In the genomic region with DNA sequence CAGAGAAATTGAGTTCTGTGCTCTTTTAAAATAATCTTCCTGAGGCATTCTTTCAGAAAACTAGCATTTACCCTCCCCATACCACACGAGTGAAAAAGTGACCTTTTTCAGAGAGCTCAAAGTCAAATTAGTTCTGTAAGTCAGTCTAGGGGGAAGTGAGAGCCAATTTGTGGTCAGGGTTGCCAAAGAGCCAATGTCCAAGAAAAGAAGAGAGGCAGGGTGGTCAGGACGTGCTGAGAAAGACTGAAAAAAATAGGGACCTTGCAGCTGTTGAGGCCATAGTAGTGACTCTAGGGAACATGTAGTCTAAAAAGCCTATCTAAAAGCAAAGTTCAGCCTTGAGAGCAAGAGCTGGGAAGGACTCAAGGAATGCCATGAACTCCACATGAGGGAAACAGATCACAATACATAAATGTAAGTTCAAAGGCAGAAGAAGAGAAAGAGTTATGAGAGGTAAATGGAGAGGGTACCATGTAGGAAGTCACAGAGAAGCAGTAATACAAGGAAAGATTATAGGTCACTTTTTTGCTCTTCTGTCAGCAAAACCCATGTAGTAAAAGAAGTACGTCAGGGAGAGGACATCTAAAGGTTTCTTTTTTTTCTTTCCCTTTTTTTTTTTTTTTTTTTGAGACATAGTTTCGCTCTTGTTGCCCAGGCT, we compare ENCODE assay signal across 13 cellular contexts.
DNase-seq lines count a peak whose midpoint lies in the region; ATAC-seq lines count a peak whose summit lies in the region.
"Had no signal": no experiment of that assay in that cellular context is flagged by ENCODE, and none has a peak within 500 bp of the region (broad histone marks: within the 10 kb centered on the region; RNA-seq: fewer than 3 reads in every experiment).

No MANE protein-coding gene starts in this region.

- H3K36me3 Mint-ChIP-seq in activated naive CD8-positive, alpha-beta T cell treated with anti-CD3 and anti-CD28 coated beads, Interleukin-2, amount 50 U/mL, for 24 hours (ENCODE audit: low read depth): no peaks in the 10 kb centered on the region

- H3K9me3 Mint-ChIP-seq in activated naive CD8-positive, alpha-beta T cell treated with anti-CD3 and anti-CD28 coated beads, Interleukin-2, amount 50 U/mL, for 24 hours: peaks cover 14% of the 10 kb centered on the region

- no peaks in the 10 kb centered on the region for H3K27me3 Mint-ChIP-seq in activated naive CD8-positive, alpha-beta T cell treated with anti-CD3 and anti-CD28 coated beads, Interleukin-2, amount 50 U/mL, for 24 hours
- H3K27me3 Mint-ChIP-seq: activated CD4-positive, alpha-beta T cell treated with anti-CD3 and anti-CD28 coated beads, Interleukin-2, amount 10 ng/mL, durations not matched to agents 24 days and 14 days had no signal

- intact Hi-C loops in left colon (cut with DNase I, micrococcal nuclease): no loop called here

- H3K27ac Mint-ChIP-seq in activated naive CD8-positive, alpha-beta T cell treated with anti-CD3 and anti-CD28 coated beads, Interleukin-2, amount 50 U/mL, for 24 hours: no peak overlapping the region
- H3K27ac Mint-ChIP-seq: activated CD4-positive, alpha-beta T cell treated with anti-CD3 and anti-CD28 coated beads, Interleukin-2, amount 10 ng/mL, durations not matched to agents 24 days and 14 days had no signal

- ATAC-seq in GM19351 (IDR thresholded peaks at IDR 0.05; ENCODE audit: unreplicated experiment) (peak; percentile 98), HG02763 (IDR thresholded peaks at IDR 0.05; ENCODE audit: unreplicated experiment) (peak; percentile 98), HG03469 (IDR thresholded peaks at IDR 0.05; ENCODE audit: unreplicated experiment) (peak; percentile 86), left colon (no peak)
- no peak for ATAC-seq in activated naive CD8-positive, alpha-beta T cell treated with anti-CD3 and anti-CD28 coated beads, Interleukin-2, amount 50 U/mL, for 24 hours

- H3K4me1 Mint-ChIP-seq in activated naive CD8-positive, alpha-beta T cell treated with anti-CD3 and anti-CD28 coated beads, Interleukin-2, amount 50 U/mL, for 24 hours: no peaks in the 10 kb centered on the region
- H3K4me1 Mint-ChIP-seq: activated CD4-positive, alpha-beta T cell treated with anti-CD3 and anti-CD28 coated beads, Interleukin-2, amount 10 ng/mL, durations not matched to agents 24 days and 14 days had no signal

- no peak overlapping the region for H3K4me3 Mint-ChIP-seq in activated naive CD8-positive, alpha-beta T cell treated with anti-CD3 and anti-CD28 coated beads, Interleukin-2, amount 50 U/mL, for 24 hours
- H3K4me3 Mint-ChIP-seq: activated CD4-positive, alpha-beta T cell treated with anti-CD3 and anti-CD28 coated beads, Interleukin-2, amount 10 ng/mL, durations not matched to agents 24 days and 14 days had no signal

- peak; percentile 31 for DNase-seq in CD1c-positive myeloid dendritic cell (ENCODE audit: extremely low spot score)
- no peak for DNase-seq in NCI-H1694 treated with DMSO at 0.1 percent for 48 hours (lab: John Stamatoyannopoulos, UW)
- DNase-seq in activated naive CD8-positive, alpha-beta T cell treated with anti-CD3 and anti-CD28 coated beads, Interleukin-2, amount 50 U/mL, for 24 hours: no peak
- DNase-seq in left colon: no peak
- DNase-seq in HCEC 1CT: no peak
- DNase-seq: activated CD4-positive, alpha-beta T cell treated with anti-CD3 and anti-CD28 coated beads, Interleukin-2, amount 10 ng/mL, durations not matched to agents 24 days and 14 days; hippocampal formation; NCI-H1694; small intestine; stimulated activated naive CD4-positive, alpha-beta T cell treated with Interleukin-2 at 50 U/mL for 16 hours had no signal

Comparison
In these comparisons a context has a peak if more than half of its experiments do, and no peak if none do; other contexts are left out.
1. ATAC-seq: peak in GM19351 (single experiment), HG02763 (single experiment) and HG03469 (single experiment); none in activated naive CD8-positive, alpha-beta T cell treated with anti-CD3 and anti-CD28 coated beads, Interleukin-2, amount 50 U/mL, for 24 hours (single experiment) and left colon (single experiment).